13 cellular contexts compared by ENCODE assay signal in the genomic region with DNA sequence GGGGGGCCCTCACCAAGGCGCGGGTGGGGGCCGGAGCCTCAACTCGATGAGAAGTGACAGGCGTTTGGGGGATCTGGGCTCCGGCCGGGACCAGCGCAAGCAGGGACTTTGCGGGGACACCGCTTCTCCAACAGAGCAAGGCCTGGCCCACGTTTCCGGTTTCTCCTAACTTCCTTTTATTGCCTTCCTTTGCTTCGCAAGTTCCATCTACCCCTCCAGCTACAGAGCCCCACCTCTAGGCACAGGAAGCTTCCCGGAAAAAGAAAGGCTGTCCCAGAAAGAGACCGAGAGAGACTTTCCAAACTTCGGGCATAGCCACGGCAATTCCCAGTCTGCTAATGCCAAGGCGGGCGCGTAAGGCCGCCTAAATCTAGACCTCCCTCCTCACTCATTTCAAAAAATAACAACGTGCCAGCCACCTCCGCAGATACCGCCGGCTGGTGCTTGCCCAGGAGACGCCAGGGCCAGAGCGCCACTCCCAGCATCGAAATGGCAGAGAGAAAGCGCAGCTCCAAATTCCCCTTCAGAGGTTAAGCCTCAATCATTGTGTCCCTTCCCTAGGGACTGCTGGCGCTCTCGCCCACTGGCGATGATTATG. TPM values are rescaled to one million over a fixed set of nuclear protein-coding genes. Genes with fewer than 3 reads are reported as not detected.
DNase-seq lines count a peak whose midpoint lies in the region; ATAC-seq and TF ChIP-seq lines count a peak whose summit lies in the region.
"Had no signal": no experiment of that assay in that cellular context is flagged by ENCODE, and none has a peak within 500 bp of the region (broad histone marks: within the 10 kb centered on the region; RNA-seq: fewer than 3 reads in every experiment).

No MANE protein-coding gene starts in this region.

- no peak for TF ChIP-seq CTCF in foreskin keratinocyte (conservative IDR thresholded peaks at IDR 0.05)
- no peak for TF ChIP-seq CTCF in Caco-2 (IDR thresholded peaks at IDR 0.05; ENCODE audit: insufficient read depth in 1 of 2, low read depth in 1 of 2, low read length in 1 of 2, severe bottlenecking in 1 of 2, unreplicated experiment in 1 of 2)

- peak overlapping the region; percentile 39 for H3K4me3 Mint-ChIP-seq in activated CD4-positive, alpha-beta T cell treated with anti-CD3 and anti-CD28 coated beads for 36 hours
- H3K4me3 Mint-ChIP-seq in T-cell (peak overlapping the region; percentile 53 to 64 (median 64)), Caco-2 (ENCODE audit: unreplicated experiment) (no peak overlapping the region)

- H3K4me1 Mint-ChIP-seq in activated CD4-positive, alpha-beta T cell treated with anti-CD3 and anti-CD28 coated beads for 36 hours = peaks cover 41% of the 10 kb centered on the region
- H3K4me1 Mint-ChIP-seq in T-cell (peaks cover 55 to 61% (median 56%) of the 10 kb centered on the region in 3 donors), Caco-2 (ENCODE audit: low read depth, unreplicated experiment) (no peaks in the 10 kb centered on the region)

- H3K4me3 ChIP-seq in skeletal muscle tissue (ENCODE audit: low read length in 3 of 3) = peak overlapping the region; percentile 43 to 63 (median 47)
- H3K4me3 ChIP-seq in Caco-2 (ENCODE audit: low read depth, low read length) = no peak overlapping the region
- H3K4me3 ChIP-seq: adrenal gland, SK-N-MC had no signal

- H3K9me3 ChIP-seq in skeletal muscle tissue (ENCODE audit: control insufficient read depth in 3 of 3, low read length in 3 of 3) (no peaks in the 10 kb centered on the region), Caco-2 (no peaks in the 10 kb centered on the region)
- H3K9me3 ChIP-seq: adrenal gland had no signal

- H3K9ac ChIP-seq in skeletal muscle tissue (ENCODE audit: low read depth in 1 of 3, low read length in 3 of 3) = peak overlapping the region in 2 of 3 donors; percentile 20 to 33

- H3K27ac ChIP-seq in foreskin keratinocyte (no peak overlapping the region), skeletal muscle tissue (ENCODE audit: low read depth, low read length) (no peak overlapping the region)
- H3K27ac ChIP-seq: adrenal gland, SK-N-MC had no signal

- H3K27me3 Mint-ChIP-seq in activated CD4-positive, alpha-beta T cell treated with anti-CD3 and anti-CD28 coated beads for 36 hours = peaks cover 82% of the 10 kb centered on the region
- H3K27me3 Mint-ChIP-seq in T-cell (peaks cover 83 to 89% of the 10 kb centered on the region in 2 donors), Caco-2 (ENCODE audit: insufficient read depth, unreplicated experiment) (peaks cover 62% of the 10 kb centered on the region)

- DNase-seq in activated CD4-positive, alpha-beta T cell treated with anti-CD3 and anti-CD28 coated beads for 36 hours = peak; percentile 30
- DNase-seq in activated CD4-positive, alpha-beta T cell treated with anti-CD3 and anti-CD28 coated beads, Interleukin-2, amount 50 U/mL, for 48 hours = no peak
- DNase-seq in T-cell = no peak
- no peak for DNase-seq in foreskin keratinocyte
- no peak for DNase-seq in Caco-2
- DNase-seq in NCI-H2107 (lab: John Stamatoyannopoulos, UW) = no peak
- DNase-seq: foreskin fibroblast, NCI-H2081 had no signal

- peaks cover 100% of the 10 kb centered on the region for H3K27me3 ChIP-seq in foreskin keratinocyte
- H3K27me3 ChIP-seq in skeletal muscle tissue (ENCODE audit: control insufficient read depth in 3 of 3, insufficient read depth in 3 of 3, low read length in 3 of 3) = peaks cover 97 to 99% (median 98%) of the 10 kb centered on the region in 3 donors
- peaks cover 6% of the 10 kb centered on the region for H3K27me3 ChIP-seq in Caco-2 (replicated peaks; ENCODE audit: control insufficient read depth, insufficient read depth, low read length)

- H3K36me3 Mint-ChIP-seq in activated CD4-positive, alpha-beta T cell treated with anti-CD3 and anti-CD28 coated beads for 36 hours (ENCODE audit: low read depth) = peaks cover 6% of the 10 kb centered on the region
- H3K36me3 Mint-ChIP-seq in T-cell (peaks cover 10% of the 10 kb centered on the region), Caco-2 (ENCODE audit: insufficient read depth, unreplicated experiment) (no peaks in the 10 kb centered on the region)

- no TSS peak for BruUV-seq in Caco-2 (replicated peaks; lab: Mats Ljungman, UMichigan)

- intact Hi-C loops in activated CD4-positive, alpha-beta T cell treated with anti-CD3 and anti-CD28 coated beads for 36 hours (cut with DNase I, micrococcal nuclease) = loop anchor here (1.0 to 10.0 kb wide), 5 partner anchors 12 to 1480 kb away; a partner anchor contains a TSS
- intact Hi-C loops in Caco-2 (cut with micrococcal nuclease; ENCODE audit: unreplicated experiment) = no loop called here

- H3K27ac Mint-ChIP-seq in activated CD4-positive, alpha-beta T cell treated with anti-CD3 and anti-CD28 coated beads for 36 hours = no peak overlapping the region
- H3K27ac Mint-ChIP-seq in T-cell (peak overlapping the region in 1 of 2 donors; percentile 32), Caco-2 (ENCODE audit: unreplicated experiment) (no peak overlapping the region)

- POLR2A ChIA-PET in activated CD4-positive, alpha-beta T cell treated with anti-CD3 and anti-CD28 coated beads for 36 hours (lab: Charles Lee) = interaction anchor here (0.6 kb wide), 1 partner anchor 18 kb away, joined by 3 read pairs; no protein-coding TSS in a partner anchor
- POLR2A ChIA-PET in T-cell (lab: Charles Lee) = interaction anchor here in 1 of 2 donors (0.7 kb wide), 1 partner anchor 47 kb away, joined by 3 read pairs; no protein-coding TSS in a partner anchor
- POLR2A ChIA-PET in Caco-2 (lab: Charles Lee) = no interaction called here

- H3K36me3 ChIP-seq in skeletal muscle tissue (ENCODE audit: control insufficient read depth in 3 of 3, insufficient read depth in 3 of 3, low read length in 3 of 3) (no peaks in the 10 kb centered on the region), Caco-2 (ENCODE audit: control insufficient read depth, insufficient read depth, low read length) (no peaks in the 10 kb centered on the region; the same call in 1 of the 2 replicates)
- H3K36me3 ChIP-seq: adrenal gland had no signal

- H3K4me1 ChIP-seq in foreskin keratinocyte = no peaks in the 10 kb centered on the region
- peaks cover 16 to 22% (median 18%) of the 10 kb centered on the region in 3 donors for H3K4me1 ChIP-seq in skeletal muscle tissue (ENCODE audit: control insufficient read depth in 3 of 3, insufficient read depth in 3 of 3, low read length in 3 of 3)
- H3K4me1 ChIP-seq in Caco-2 = no peaks in the 10 kb centered on the region

- no peak for ATAC-seq in activated CD4-positive, alpha-beta T cell treated with anti-CD3 and anti-CD28 coated beads for 36 hours
- ATAC-seq in T-cell (replicated peaks in 1 of 4) (no peak), foreskin keratinocyte (peak; percentile 13), GM18867 (IDR thresholded peaks at IDR 0.05; ENCODE audit: unreplicated experiment) (no peak)

- H3K9me3 Mint-ChIP-seq in activated CD4-positive, alpha-beta T cell treated with anti-CD3 and anti-CD28 coated beads for 36 hours (ENCODE audit: low read depth) = no peaks in the 10 kb centered on the region
- H3K9me3 Mint-ChIP-seq in T-cell = peaks cover 4 to 10% (median 6%) of the 10 kb centered on the region in 3 donors
- no peaks in the 10 kb centered on the region for H3K9me3 Mint-ChIP-seq in Caco-2 (ENCODE audit: unreplicated experiment)

- CTCF ChIA-PET in activated CD4-positive, alpha-beta T cell treated with anti-CD3 and anti-CD28 coated beads for 36 hours (lab: Charles Lee) = no interaction called here
- CTCF ChIA-PET in T-cell (lab: Charles Lee) = interaction anchor here in 1 of 2 donors (0.6 kb wide), 2 partner anchors 9 to 634 kb away, joined by 3 to 4 read pairs; no protein-coding TSS in a partner anchor
- CTCF ChIA-PET in Caco-2 (lab: Charles Lee) = no interaction called here

RNA-seq across cellular contexts. Expression of a gene that starts 6.6 kb away (rescaled TPM):
- under 1 TPM in 1 of 2 experiments, not detected in 1; 0.07 TPM for total RNA-seq in activated CD4-positive, alpha-beta T cell treated with anti-CD3 and anti-CD28 coated beads for 36 hours
- total RNA-seq in T-cell = not detected
- not detected in 2 replicates for total RNA-seq in foreskin keratinocyte
- polyA plus RNA-seq in foreskin keratinocyte = 0.06 TPM in 1 of 2 replicates, not detected in the other
- total RNA-seq in skeletal muscle tissue = not detected
- 0.43 and 0.74 TPM in 2 replicates for total RNA-seq in Caco-2 (2022)
- polyA plus RNA-seq: AG04450 had no signal
